In genomic region chr18:45652703-45653490, GRCh38 we compare ENCODE assay signal across 17 cellular contexts. TPM values are rescaled to one million over a fixed set of nuclear protein-coding genes. Genes with fewer than 3 reads are reported as not detected.
A peak's percentile ranks its signal among the peaks of the same experiment; 100 is the strongest.
DNase-seq lines count a peak whose midpoint lies in the region; ATAC-seq and TF ChIP-seq lines count a peak whose summit lies in the region.
"Had no signal": no experiment of that assay in that cellular context is flagged by ENCODE, and none has a peak within 500 bp of the region (broad histone marks: within the 10 kb centered on the region; RNA-seq: fewer than 3 reads in every experiment).

No MANE protein-coding gene starts in this region.

- H3K4me1 ChIP-seq in Karpas-422 (ENCODE audit: low read length): peaks cover 12% of the 10 kb centered on the region

- H3K9me2 ChIP-seq in Karpas-422 (replicated peaks; ENCODE audit: insufficient read depth, low read length): no peaks in the 10 kb centered on the region

- no peaks in the 10 kb centered on the region for H4K20me1 ChIP-seq in Karpas-422 (ENCODE audit: insufficient read depth, low read depth, low read length)

- no peaks in the 10 kb centered on the region for H3K9me3 ChIP-seq in Karpas-422 (ENCODE audit: low read length)
- H3K9me3 ChIP-seq: esophagus squamous epithelium had no signal

- H3K4me3 ChIP-seq in choroid plexus epithelial cell (ENCODE audit: low read depth, low read length) (no peak overlapping the region), Karpas-422 (ENCODE audit: low read length) (no peak overlapping the region)
- H3K4me3 ChIP-seq: esophagus squamous epithelium had no signal

- no peaks in the 10 kb centered on the region for H3K79me2 ChIP-seq in Karpas-422 (ENCODE audit: low read length)

- DNase-seq in EL: peak; percentile 35
- DNase-seq in MV-4-11 (lab: John Stamatoyannopoulos, UW): peak; percentile 28
- peak; percentile 17 for DNase-seq in choroid plexus epithelial cell (ENCODE audit: low read depth)
- peak; percentile 57 for DNase-seq in left kidney (ENCODE audit: low read depth, low spot score)
- no peak for DNase-seq in HuH-7 (ENCODE audit: low spot score)
- DNase-seq in NCI-H1105 treated with DMSO at 0.1 percent for 48 hours (lab: John Stamatoyannopoulos, UW): no peak
- DNase-seq in Karpas-422: no peak
- DNase-seq: activated CD4-positive, alpha-beta T cell treated with anti-CD3 and anti-CD28 coated beads for 36 hours; activated T-cell treated with anti-CD3 and anti-CD28 coated beads, Interleukin-2, amount 50 U/mL, for 4 hours; CD4-positive, CD25-positive, alpha-beta regulatory T cell; esophagus squamous epithelium; NCI-H1436 treated with DMSO at 0.1 percent for 48 hours; right cardiac atrium; stimulated activated CD8-positive, alpha-beta memory T cell treated with anti-CD3 and anti-CD28 coated beads, Interleukin-4, amount 100 ng/mL, for 48 hours; T-helper 1 cell had no signal

- H3K27ac ChIP-seq in Karpas-422 (ENCODE audit: low read length): no peak overlapping the region
- H3K27ac ChIP-seq: esophagus squamous epithelium had no signal

- ATAC-seq in HG03108 (IDR thresholded peaks at IDR 0.05; ENCODE audit: unreplicated experiment): no peak
- ATAC-seq: activated CD4-positive, alpha-beta T cell treated with anti-CD3 and anti-CD28 coated beads for 36 hours; activated T-cell treated with anti-CD3 and anti-CD28 coated beads, Interleukin-2, amount 50 U/mL, for 4 hours; Panc1; right cardiac atrium had no signal

- H3K4me2 ChIP-seq in Karpas-422 (ENCODE audit: low read depth, low read length, poor library complexity, severe bottlenecking): no peak overlapping the region

- no peak overlapping the region for H3K9ac ChIP-seq in Karpas-422 (ENCODE audit: low read length)

- H3K36me3 ChIP-seq in Karpas-422 (ENCODE audit: insufficient read depth, low read length): no peaks in the 10 kb centered on the region
- H3K36me3 ChIP-seq: esophagus squamous epithelium had no signal

- no peaks in the 10 kb centered on the region for H3K27me3 ChIP-seq in Karpas-422 (ENCODE audit: low read length)
- H3K27me3 ChIP-seq: esophagus squamous epithelium had no signal

- TF ChIP-seq CTCF in choroid plexus epithelial cell (conservative IDR thresholded peaks at IDR 0.05; ENCODE audit: low read depth, low read length): no peak

- H2AFZ ChIP-seq in Karpas-422 (ENCODE audit: low read length): no peak overlapping the region

RNA-seq across cellular contexts. Expression of gene SLC14A2, which starts 37.6 kb away (rescaled TPM):
- 0.37 and 0.51 TPM in 2 replicates for total RNA-seq in Karpas-422 (2014; rRNA removed; shearing (Covaris generic); ENCODE audit: low replicate concordance)
- total RNA-seq: activated T-cell treated with anti-CD3 and anti-CD28 coated beads, Interleukin-2, amount 50 U/mL, for 4 hours; esophagus squamous epithelium had no signal

Comparison
In these comparisons a context has a peak if more than half of its experiments do, and no peak if none do; other contexts are left out.
1. DNase-seq: peak in EL (single experiment), MV-4-11 (single experiment), choroid plexus epithelial cell (single experiment) and left kidney (single experiment); none in HuH-7 (single experiment), NCI-H1105 treated with DMSO at 0.1 percent for 48 hours (single experiment) and Karpas-422 (single experiment).